Comparison of ENCODE assay signal across 8 cellular contexts in the genomic region with DNA sequence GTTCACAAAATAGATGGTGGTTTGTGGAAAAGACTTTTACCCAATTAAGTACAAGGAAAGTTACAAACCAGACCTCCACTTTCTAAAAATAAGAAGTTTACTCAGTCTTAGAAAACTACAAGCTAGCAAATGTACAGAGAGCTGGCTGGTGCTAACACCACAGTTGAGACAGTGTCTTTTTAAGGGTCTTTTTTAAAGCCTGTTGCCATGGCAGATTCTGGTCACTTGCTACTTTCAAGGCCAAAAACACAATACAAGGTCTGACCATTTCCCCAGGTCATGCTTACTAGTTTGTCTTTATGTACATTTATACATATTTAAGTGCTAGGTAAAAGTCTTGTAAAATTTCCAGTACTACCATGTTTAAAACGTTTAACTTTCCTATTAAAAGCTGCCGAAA. TPM values are rescaled to one million over a fixed set of nuclear protein-coding genes. Genes with fewer than 3 reads are reported as not detected.
DNase-seq lines count a peak whose midpoint lies in the region; TF ChIP-seq lines count a peak whose summit lies in the region.

No MANE protein-coding gene starts in this region.

- H3K9me3 ChIP-seq in PC-9 (ENCODE audit: insufficient read depth, low read depth) (no peaks in the 10 kb centered on the region), esophagus (ENCODE audit: control insufficient read depth in 2 of 2, insufficient read depth in 1 of 2, low read depth in 1 of 2, low read length in 1 of 2) (no peaks in the 10 kb centered on the region)

- 3 to 5% methylated on average over 2 of the region's 2 CpGs for WGBS in esophagus, 2 donors

- peak overlapping the region; percentile 99 for H3K4me3 ChIP-seq in GM12864 (ENCODE audit: low read depth, low read length)
- H3K4me3 ChIP-seq in PC-9 = peak overlapping the region; percentile 72
- H3K4me3 ChIP-seq in esophagus (ENCODE audit: low read depth in 1 of 2, low read length in 2 of 2) = peak overlapping the region; percentile 20 to 99

- intact Hi-C loops in PC-9 (cut with micrococcal nuclease; ENCODE audit: unreplicated experiment) = loop anchor here (5.0 to 10.0 kb wide), 3 partner anchors 222 to 568 kb away; no protein-coding TSS in a partner anchor

- H3K9me2 ChIP-seq in PC-9 (ENCODE audit: insufficient read depth) = no peaks in the 10 kb centered on the region

- H3K4me2 ChIP-seq in PC-9 = peak overlapping the region; percentile 96

- H3K27ac ChIP-seq in PC-9 = peak overlapping the region; percentile 96
- peak overlapping the region in 1 of 2 donors; percentile 22 for H3K27ac ChIP-seq in esophagus (ENCODE audit: low read depth in 2 of 2, low read length in 1 of 2)

- BruUV-seq in PC-9 (replicated peaks; lab: Mats Ljungman, UMichigan) = no TSS peak

- H3F3A ChIP-seq in PC-9 (ENCODE audit: insufficient read depth, low read depth) = peaks cover 29% of the 10 kb centered on the region

- no peak overlapping the region for H2AFZ ChIP-seq in PC-9

- TF ChIP-seq CTCF in GM12864 (IDR thresholded peaks at IDR 0.05; ENCODE audit: low read depth, low read length, missing control alignments) (no peak), PC-9 (conservative IDR thresholded peaks at IDR 0.05) (no peak)

- H3K36me3 ChIP-seq in PC-9 (ENCODE audit: low read depth) (peaks cover 56% of the 10 kb centered on the region), esophagus (ENCODE audit: control insufficient read depth in 2 of 2, insufficient read depth in 2 of 2, low read length in 1 of 2) (no peaks in the 10 kb centered on the region)

- peaks cover 62% of the 10 kb centered on the region for H3K4me1 ChIP-seq in PC-9 (replicated peaks; ENCODE audit: insufficient read depth)
- no peaks in the 10 kb centered on the region for H3K4me1 ChIP-seq in esophagus (ENCODE audit: control insufficient read depth in 2 of 2, insufficient read depth in 2 of 2, low read length in 1 of 2)

- POLR2A ChIA-PET in PC-9 (lab: Charles Lee; ENCODE audit: unreplicated experiment) = interaction anchor here (0.6 to 0.7 kb wide), 2 partner anchors 417 to 767 kb away, joined by 4 to 7 read pairs; no protein-coding TSS in a partner anchor

- H3K27me3 ChIP-seq in PC-9 (ENCODE audit: insufficient read depth, low read depth) = no peaks in the 10 kb centered on the region
- no peaks in the 10 kb centered on the region for H3K27me3 ChIP-seq in esophagus (ENCODE audit: control insufficient read depth in 1 of 2, insufficient read depth in 2 of 2, low read length in 2 of 2)

- DNase-seq in GM12864 (ENCODE audit: low read depth) = no peak
- no peak for DNase-seq in PC-9
- peak; percentile 22 for DNase-seq in pons (ENCODE audit: low spot score)
- no peak for DNase-seq in NCI-H524 treated with DMSO at 0.1 percent for 48 hours (lab: John Stamatoyannopoulos, UW)
- DNase-seq in D341Med (ENCODE audit: low spot score) = no peak
- DNase-seq in COLO829 (ENCODE audit: low spot score) = no peak
- no peak for DNase-seq in AG08396 (ENCODE audit: low spot score)

- CTCF ChIA-PET in PC-9 (lab: Charles Lee) = interaction anchor here (1.0 kb wide), 1 partner anchor 332 kb away, joined by 4 read pairs; no protein-coding TSS in a partner anchor

- H4K20me1 ChIP-seq in PC-9 (ENCODE audit: insufficient read depth) = peaks cover 38% of the 10 kb centered on the region

- peaks cover 73% of the 10 kb centered on the region for H3K79me2 ChIP-seq in PC-9 (ENCODE audit: low read depth)

RNA-seq across cellular contexts. Expression of gene BTG1, which starts 2.4 kb away (rescaled TPM):
- 72.4 and 111 TPM in 2 replicates for total RNA-seq in PC-9 (2021)
- polyA plus RNA-seq in esophagus = 10 to 100 TPM; 23.6 to 28.0 TPM
